Comparison of ENCODE assay signal across 1 cellular context in the genomic region with DNA sequence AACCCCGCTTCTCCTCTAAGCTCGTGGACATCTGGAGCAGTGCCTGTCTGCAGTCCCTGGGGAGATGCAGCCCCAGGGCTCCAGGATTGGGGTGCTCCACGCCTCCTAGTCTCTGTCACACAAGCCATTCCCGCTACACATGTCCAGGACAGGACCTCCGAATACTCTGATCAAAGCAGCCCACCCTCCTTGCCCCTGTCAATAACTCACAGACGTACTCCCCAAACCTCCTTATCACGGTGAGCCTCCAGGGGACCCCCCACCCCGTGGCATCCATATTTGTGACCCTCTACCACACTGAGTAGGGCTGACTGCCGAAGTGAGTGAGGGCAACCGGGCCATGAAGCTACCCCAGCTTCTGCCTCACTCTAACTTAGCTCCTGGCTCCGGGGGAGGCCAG.
TF ChIP-seq lines count a peak whose summit lies in the region.

No MANE protein-coding gene starts in this region.

TF ChIP-seq in H1, 55 proteins besides CTCF, POLR2A, EP300 and RAD21:
- TF ChIP-seq EGR1 (IDR thresholded peaks at IDR 0.05; ENCODE audit: borderline replicate concordance, low read depth, low read length) = no peak
- TF ChIP-seq RXRA (IDR thresholded peaks at IDR 0.05; ENCODE audit: insufficient read depth, low read depth, low read length) = no peak
- TF ChIP-seq, protein P1, sequence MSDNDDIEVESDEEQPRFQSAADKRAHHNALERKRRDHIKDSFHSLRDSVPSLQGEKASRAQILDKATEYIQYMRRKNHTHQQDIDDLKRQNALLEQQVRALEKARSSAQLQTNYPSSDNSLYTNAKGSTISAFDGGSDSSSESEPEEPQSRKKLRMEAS (IDR thresholded peaks at IDR 0.05) = no peak
- no peak for TF ChIP-seq CHD1 (IDR thresholded peaks at IDR 0.05; ENCODE audit: low read depth, low read length)
- TF ChIP-seq, protein P2, sequence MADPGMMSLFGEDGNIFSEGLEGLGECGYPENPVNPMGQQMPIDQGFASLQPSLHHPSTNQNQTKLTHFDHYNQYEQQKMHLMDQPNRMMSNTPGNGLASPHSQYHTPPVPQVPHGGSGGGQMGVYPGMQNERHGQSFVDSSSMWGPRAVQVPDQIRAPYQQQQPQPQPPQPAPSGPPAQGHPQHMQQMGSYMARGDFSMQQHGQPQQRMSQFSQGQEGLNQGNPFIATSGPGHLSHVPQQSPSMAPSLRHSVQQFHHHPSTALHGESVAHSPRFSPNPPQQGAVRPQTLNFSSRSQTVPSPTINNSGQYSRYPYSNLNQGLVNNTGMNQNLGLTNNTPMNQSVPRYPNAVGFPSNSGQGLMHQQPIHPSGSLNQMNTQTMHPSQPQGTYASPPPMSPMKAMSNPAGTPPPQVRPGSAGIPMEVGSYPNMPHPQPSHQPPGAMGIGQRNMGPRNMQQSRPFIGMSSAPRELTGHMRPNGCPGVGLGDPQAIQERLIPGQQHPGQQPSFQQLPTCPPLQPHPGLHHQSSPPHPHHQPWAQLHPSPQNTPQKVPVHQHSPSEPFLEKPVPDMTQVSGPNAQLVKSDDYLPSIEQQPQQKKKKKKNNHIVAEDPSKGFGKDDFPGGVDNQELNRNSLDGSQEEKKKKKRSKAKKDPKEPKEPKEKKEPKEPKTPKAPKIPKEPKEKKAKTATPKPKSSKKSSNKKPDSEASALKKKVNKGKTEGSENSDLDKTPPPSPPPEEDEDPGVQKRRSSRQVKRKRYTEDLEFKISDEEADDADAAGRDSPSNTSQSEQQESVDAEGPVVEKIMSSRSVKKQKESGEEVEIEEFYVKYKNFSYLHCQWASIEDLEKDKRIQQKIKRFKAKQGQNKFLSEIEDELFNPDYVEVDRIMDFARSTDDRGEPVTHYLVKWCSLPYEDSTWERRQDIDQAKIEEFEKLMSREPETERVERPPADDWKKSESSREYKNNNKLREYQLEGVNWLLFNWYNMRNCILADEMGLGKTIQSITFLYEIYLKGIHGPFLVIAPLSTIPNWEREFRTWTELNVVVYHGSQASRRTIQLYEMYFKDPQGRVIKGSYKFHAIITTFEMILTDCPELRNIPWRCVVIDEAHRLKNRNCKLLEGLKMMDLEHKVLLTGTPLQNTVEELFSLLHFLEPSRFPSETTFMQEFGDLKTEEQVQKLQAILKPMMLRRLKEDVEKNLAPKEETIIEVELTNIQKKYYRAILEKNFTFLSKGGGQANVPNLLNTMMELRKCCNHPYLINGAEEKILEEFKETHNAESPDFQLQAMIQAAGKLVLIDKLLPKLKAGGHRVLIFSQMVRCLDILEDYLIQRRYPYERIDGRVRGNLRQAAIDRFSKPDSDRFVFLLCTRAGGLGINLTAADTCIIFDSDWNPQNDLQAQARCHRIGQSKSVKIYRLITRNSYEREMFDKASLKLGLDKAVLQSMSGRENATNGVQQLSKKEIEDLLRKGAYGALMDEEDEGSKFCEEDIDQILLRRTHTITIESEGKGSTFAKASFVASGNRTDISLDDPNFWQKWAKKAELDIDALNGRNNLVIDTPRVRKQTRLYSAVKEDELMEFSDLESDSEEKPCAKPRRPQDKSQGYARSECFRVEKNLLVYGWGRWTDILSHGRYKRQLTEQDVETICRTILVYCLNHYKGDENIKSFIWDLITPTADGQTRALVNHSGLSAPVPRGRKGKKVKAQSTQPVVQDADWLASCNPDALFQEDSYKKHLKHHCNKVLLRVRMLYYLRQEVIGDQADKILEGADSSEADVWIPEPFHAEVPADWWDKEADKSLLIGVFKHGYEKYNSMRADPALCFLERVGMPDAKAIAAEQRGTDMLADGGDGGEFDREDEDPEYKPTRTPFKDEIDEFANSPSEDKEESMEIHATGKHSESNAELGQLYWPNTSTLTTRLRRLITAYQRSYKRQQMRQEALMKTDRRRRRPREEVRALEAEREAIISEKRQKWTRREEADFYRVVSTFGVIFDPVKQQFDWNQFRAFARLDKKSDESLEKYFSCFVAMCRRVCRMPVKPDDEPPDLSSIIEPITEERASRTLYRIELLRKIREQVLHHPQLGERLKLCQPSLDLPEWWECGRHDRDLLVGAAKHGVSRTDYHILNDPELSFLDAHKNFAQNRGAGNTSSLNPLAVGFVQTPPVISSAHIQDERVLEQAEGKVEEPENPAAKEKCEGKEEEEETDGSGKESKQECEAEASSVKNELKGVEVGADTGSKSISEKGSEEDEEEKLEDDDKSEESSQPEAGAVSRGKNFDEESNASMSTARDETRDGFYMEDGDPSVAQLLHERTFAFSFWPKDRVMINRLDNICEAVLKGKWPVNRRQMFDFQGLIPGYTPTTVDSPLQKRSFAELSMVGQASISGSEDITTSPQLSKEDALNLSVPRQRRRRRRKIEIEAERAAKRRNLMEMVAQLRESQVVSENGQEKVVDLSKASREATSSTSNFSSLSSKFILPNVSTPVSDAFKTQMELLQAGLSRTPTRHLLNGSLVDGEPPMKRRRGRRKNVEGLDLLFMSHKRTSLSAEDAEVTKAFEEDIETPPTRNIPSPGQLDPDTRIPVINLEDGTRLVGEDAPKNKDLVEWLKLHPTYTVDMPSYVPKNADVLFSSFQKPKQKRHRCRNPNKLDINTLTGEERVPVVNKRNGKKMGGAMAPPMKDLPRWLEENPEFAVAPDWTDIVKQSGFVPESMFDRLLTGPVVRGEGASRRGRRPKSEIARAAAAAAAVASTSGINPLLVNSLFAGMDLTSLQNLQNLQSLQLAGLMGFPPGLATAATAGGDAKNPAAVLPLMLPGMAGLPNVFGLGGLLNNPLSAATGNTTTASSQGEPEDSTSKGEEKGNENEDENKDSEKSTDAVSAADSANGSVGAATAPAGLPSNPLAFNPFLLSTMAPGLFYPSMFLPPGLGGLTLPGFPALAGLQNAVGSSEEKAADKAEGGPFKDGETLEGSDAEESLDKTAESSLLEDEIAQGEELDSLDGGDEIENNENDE (IDR thresholded peaks at IDR 0.05; ENCODE audit: insufficient replicate concordance, low read length) = no peak
- no peak for TF ChIP-seq ASH2L (IDR thresholded peaks at IDR 0.05; ENCODE audit: low read length)
- TF ChIP-seq HDAC2 (IDR thresholded peaks at IDR 0.05; ENCODE audit: borderline replicate concordance in 1 of 2, low read depth in 2 of 2, low read length in 2 of 2) = no peak
- TF ChIP-seq POLR2AphosphoS5 (IDR thresholded peaks at IDR 0.05; ENCODE audit: low read depth, low read length) = no peak
- no peak for TF ChIP-seq SP1 (IDR thresholded peaks at IDR 0.05; ENCODE audit: low read depth, low read length)
- TF ChIP-seq TCF12 (IDR thresholded peaks at IDR 0.05; ENCODE audit: low read depth, low read length) = no peak
- TF ChIP-seq NRF1 (IDR thresholded peaks at IDR 0.05; ENCODE audit: low read depth, low read length) = no peak
- no peak for TF ChIP-seq HDAC6 (IDR thresholded peaks at IDR 0.05; ENCODE audit: low read depth, low read length)
- TF ChIP-seq TAF1 (IDR thresholded peaks at IDR 0.05; ENCODE audit: low read depth, low read length) = no peak
- TF ChIP-seq, protein P3, sequence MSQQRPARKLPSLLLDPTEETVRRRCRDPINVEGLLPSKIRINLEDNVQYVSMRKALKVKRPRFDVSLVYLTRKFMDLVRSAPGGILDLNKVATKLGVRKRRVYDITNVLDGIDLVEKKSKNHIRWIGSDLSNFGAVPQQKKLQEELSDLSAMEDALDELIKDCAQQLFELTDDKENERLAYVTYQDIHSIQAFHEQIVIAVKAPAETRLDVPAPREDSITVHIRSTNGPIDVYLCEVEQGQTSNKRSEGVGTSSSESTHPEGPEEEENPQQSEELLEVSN (IDR thresholded peaks at IDR 0.05) = no peak
- no peak for TF ChIP-seq SIX5 (IDR thresholded peaks at IDR 0.05; ENCODE audit: low read depth, low read length)
- TF ChIP-seq JUN (IDR thresholded peaks at IDR 0.05; ENCODE audit: low read depth, low read length) = no peak
- no peak for TF ChIP-seq CREB1 (IDR thresholded peaks at IDR 0.05)
- TF ChIP-seq SIRT6 (IDR thresholded peaks at IDR 0.05; ENCODE audit: low read length) = no peak
- TF ChIP-seq SP2 (IDR thresholded peaks at IDR 0.05; ENCODE audit: low read length) = no peak
- TF ChIP-seq SP4 (IDR thresholded peaks at IDR 0.05; ENCODE audit: low read length) = no peak
